19 cellular contexts compared by ENCODE assay signal in genomic region chr6:4638641-4639040, GRCh38.
DNase-seq lines count a peak whose midpoint lies in the region; ATAC-seq and TF ChIP-seq lines count a peak whose summit lies in the region.
"Had no signal": no experiment of that assay in that cellular context is flagged by ENCODE, and none has a peak within 500 bp of the region (broad histone marks: within the 10 kb centered on the region; RNA-seq: fewer than 3 reads in every experiment).

No MANE protein-coding gene starts in this region.

- peaks cover 10% of the 10 kb centered on the region for H3K4me1 ChIP-seq in foreskin keratinocyte
- H3K4me1 ChIP-seq in SK-N-SH (ENCODE audit: control insufficient read depth in 1 of 2, insufficient read depth in 2 of 2, low read depth in 1 of 2, low read length in 1 of 2) = no peaks in the 10 kb centered on the region
- H3K4me1 ChIP-seq: BLaER1, Caco-2 had no signal

- H3K9me3 Mint-ChIP-seq in activated CD4-positive, alpha-beta T cell treated with anti-CD3 and anti-CD28 coated beads, Interleukin-2, amount 10 ng/mL, durations not matched to agents 24 days and 14 days = peaks cover 11% of the 10 kb centered on the region
- peaks cover 8% of the 10 kb centered on the region for H3K9me3 Mint-ChIP-seq in natural killer cell treated with Interleukin-12 subunit alpha and Interleukin-12 subunit beta and Interleukin-15 and Interleukin-18, amount 100 ng/mL, for 72 hours
- H3K9me3 Mint-ChIP-seq in natural killer cell = no peaks in the 10 kb centered on the region
- H3K9me3 Mint-ChIP-seq in activated naive CD8-positive, alpha-beta T cell treated with anti-CD3 and anti-CD28 coated beads, Interleukin-2, amount 50 U/mL, for 24 hours = no peaks in the 10 kb centered on the region
- H3K9me3 Mint-ChIP-seq: CD8-positive, alpha-beta T cell had no signal

- H2AFZ ChIP-seq in SK-N-SH (ENCODE audit: low read depth) = no peak overlapping the region
- H2AFZ ChIP-seq: GM23248 had no signal

- intact Hi-C loops in activated CD4-positive, alpha-beta T cell treated with anti-CD3 and anti-CD28 coated beads, Interleukin-2, amount 10 ng/mL, durations not matched to agents 24 days and 14 days (cut with micrococcal nuclease) = loop anchor here (5.0 kb wide), 2 partner anchors 139 to 304 kb away; partner anchors contain the start of gene CDYL
- intact Hi-C loops in natural killer cell (cut with micrococcal nuclease) = no loop called here

- no peaks in the 10 kb centered on the region for H3K27me3 ChIP-seq in foreskin keratinocyte
- H3K27me3 ChIP-seq in SK-N-SH (ENCODE audit: insufficient read depth) = no peaks in the 10 kb centered on the region
- H3K27me3 ChIP-seq: BLaER1 had no signal

- H3K4me3 ChIP-seq in SK-N-SH (ENCODE audit: low read depth in 2 of 2, low read length in 1 of 2) = no peak overlapping the region
- H3K4me3 ChIP-seq: BLaER1, GM23248 had no signal

- POLR2A ChIA-PET in SK-N-SH (lab: Yijun Ruan, JAX) = no interaction called here

- no peak overlapping the region for H3K4me3 Mint-ChIP-seq in activated CD4-positive, alpha-beta T cell treated with anti-CD3 and anti-CD28 coated beads, Interleukin-2, amount 10 ng/mL, durations not matched to agents 24 days and 14 days
- peak overlapping the region; percentile 30 for H3K4me3 Mint-ChIP-seq in natural killer cell treated with Interleukin-12 subunit alpha and Interleukin-12 subunit beta and Interleukin-15 and Interleukin-18, amount 100 ng/mL, for 72 hours
- H3K4me3 Mint-ChIP-seq in natural killer cell = no peak overlapping the region
- no peak overlapping the region for H3K4me3 Mint-ChIP-seq in activated naive CD8-positive, alpha-beta T cell treated with anti-CD3 and anti-CD28 coated beads, Interleukin-2, amount 50 U/mL, for 24 hours
- H3K4me3 Mint-ChIP-seq: B cell; CD4-positive, CD25-positive, alpha-beta regulatory T cell; CD8-positive, alpha-beta T cell had no signal

- no peaks in the 10 kb centered on the region for H4K20me1 ChIP-seq in SK-N-SH (ENCODE audit: insufficient read depth)
- H4K20me1 ChIP-seq: BLaER1 had no signal

- ATAC-seq in natural killer cell treated with Interleukin-12 subunit alpha and Interleukin-12 subunit beta and Interleukin-15 and Interleukin-18, amount 100 ng/mL, for 72 hours = no peak
- ATAC-seq in natural killer cell (no peak), foreskin keratinocyte (no peak)
- no peak for ATAC-seq in activated naive CD8-positive, alpha-beta T cell treated with anti-CD3 and anti-CD28 coated beads, Interleukin-2, amount 50 U/mL, for 24 hours
- ATAC-seq: CD8-positive, alpha-beta T cell had no signal

- no peaks in the 10 kb centered on the region for H3K36me3 Mint-ChIP-seq in activated CD4-positive, alpha-beta T cell treated with anti-CD3 and anti-CD28 coated beads, Interleukin-2, amount 10 ng/mL, durations not matched to agents 24 days and 14 days (ENCODE audit: low read depth)
- H3K36me3 Mint-ChIP-seq in natural killer cell treated with Interleukin-12 subunit alpha and Interleukin-12 subunit beta and Interleukin-15 and Interleukin-18, amount 100 ng/mL, for 72 hours = no peaks in the 10 kb centered on the region
- no peaks in the 10 kb centered on the region for H3K36me3 Mint-ChIP-seq in natural killer cell
- peaks cover 2% of the 10 kb centered on the region for H3K36me3 Mint-ChIP-seq in activated naive CD8-positive, alpha-beta T cell treated with anti-CD3 and anti-CD28 coated beads, Interleukin-2, amount 50 U/mL, for 24 hours (ENCODE audit: low read depth)
- H3K36me3 Mint-ChIP-seq: CD4-positive, CD25-positive, alpha-beta regulatory T cell; CD8-positive, alpha-beta T cell had no signal

- H3K9me2 ChIP-seq in SK-N-SH = no peaks in the 10 kb centered on the region

- TF ChIP-seq CTCF in natural killer cell (IDR thresholded peaks at IDR 0.05) = no peak
- no peak for TF ChIP-seq CTCF in foreskin keratinocyte (conservative IDR thresholded peaks at IDR 0.05)
- no peak for TF ChIP-seq CTCF in SK-N-SH (IDR thresholded peaks at IDR 0.05)

- CTCF ChIA-PET in SK-N-SH (lab: Yijun Ruan, JAX) = no interaction called here

- no peak for TF ChIP-seq RAD21 in SK-N-SH (IDR thresholded peaks at IDR 0.05; ENCODE audit: low read length)

- H3K4me2 ChIP-seq in SK-N-SH = no peak overlapping the region
- H3K4me2 ChIP-seq: BLaER1 had no signal

- no peaks in the 10 kb centered on the region for H3K36me3 ChIP-seq in SK-N-SH (replicated peaks in 1 of 2; ENCODE audit: control insufficient read depth in 1 of 2, insufficient read depth in 2 of 2, low read length in 1 of 2)
- H3K36me3 ChIP-seq: BLaER1 had no signal

- DNase-seq in activated CD4-positive, alpha-beta T cell treated with anti-CD3 and anti-CD28 coated beads, Interleukin-2, amount 10 ng/mL, durations not matched to agents 24 days and 14 days = no peak
- DNase-seq in activated CD4-positive, alpha-beta T cell treated with anti-CD3 and anti-CD28 coated beads, Interleukin-2, amount 50 U/mL, for 1 hour = no peak
- no peak for DNase-seq in natural killer cell treated with Interleukin-12 subunit alpha and Interleukin-12 subunit beta and Interleukin-15 and Interleukin-18, amount 100 ng/mL, for 72 hours (ENCODE audit: low spot score)
- DNase-seq in natural killer cell (no peak), foreskin keratinocyte (no peak), SK-N-SH (no peak)
- DNase-seq in activated naive CD8-positive, alpha-beta T cell treated with anti-CD3 and anti-CD28 coated beads, Interleukin-2, amount 50 U/mL, for 24 hours = no peak
- DNase-seq: Caco-2; CD4-positive, CD25-positive, alpha-beta regulatory T cell; CD8-positive, alpha-beta T cell; DMS153; DND-41; GM23248; H7; HCEC 1CT had no signal

- no peaks in the 10 kb centered on the region for H3K79me2 ChIP-seq in SK-N-SH (ENCODE audit: insufficient read depth)

- H3F3A ChIP-seq in SK-N-SH (replicated peaks; ENCODE audit: insufficient read depth) = no peaks in the 10 kb centered on the region

- peaks cover 9% of the 10 kb centered on the region for H3K4me1 Mint-ChIP-seq in activated CD4-positive, alpha-beta T cell treated with anti-CD3 and anti-CD28 coated beads, Interleukin-2, amount 10 ng/mL, durations not matched to agents 24 days and 14 days
- H3K4me1 Mint-ChIP-seq in natural killer cell treated with Interleukin-12 subunit alpha and Interleukin-12 subunit beta and Interleukin-15 and Interleukin-18, amount 100 ng/mL, for 72 hours (ENCODE audit: low read depth in 2 of 2) = peaks cover 20 to 30% of the 10 kb centered on the region in 2 donors
- peaks cover 0 to 6% of the 10 kb centered on the region in 2 donors for H3K4me1 Mint-ChIP-seq in natural killer cell
- peaks cover 22% of the 10 kb centered on the region for H3K4me1 Mint-ChIP-seq in activated naive CD8-positive, alpha-beta T cell treated with anti-CD3 and anti-CD28 coated beads, Interleukin-2, amount 50 U/mL, for 24 hours
- H3K4me1 Mint-ChIP-seq: B cell; CD4-positive, CD25-positive, alpha-beta regulatory T cell had no signal

- no peak overlapping the region for H3K9ac ChIP-seq in SK-N-SH
- H3K9ac ChIP-seq: BLaER1, GM23248 had no signal

- peak overlapping the region; percentile 71 for H3K27ac Mint-ChIP-seq in activated CD4-positive, alpha-beta T cell treated with anti-CD3 and anti-CD28 coated beads, Interleukin-2, amount 10 ng/mL, durations not matched to agents 24 days and 14 days
- H3K27ac Mint-ChIP-seq in natural killer cell treated with Interleukin-12 subunit alpha and Interleukin-12 subunit beta and Interleukin-15 and Interleukin-18, amount 100 ng/mL, for 72 hours = peak overlapping the region; percentile 46 to 87
- no peak overlapping the region for H3K27ac Mint-ChIP-seq in natural killer cell
- H3K27ac Mint-ChIP-seq in activated naive CD8-positive, alpha-beta T cell treated with anti-CD3 and anti-CD28 coated beads, Interleukin-2, amount 50 U/mL, for 24 hours = no peak overlapping the region
- H3K27ac Mint-ChIP-seq: B cell; CD4-positive, CD25-positive, alpha-beta regulatory T cell; CD8-positive, alpha-beta T cell had no signal

- H3K27ac ChIP-seq in foreskin keratinocyte (peak overlapping the region; percentile 99), SK-N-SH (ENCODE audit: low read depth in 2 of 2, low read length in 1 of 2) (no peak overlapping the region)
- H3K27ac ChIP-seq: 22Rv1, BLaER1, C4-2B had no signal

- 91% methylated on average over 1 of the region's 1 CpG for WGBS in SK-N-SH (ENCODE audit: low lambda C conversion rate)

- no peaks in the 10 kb centered on the region for H3K9me3 ChIP-seq in SK-N-SH
- H3K9me3 ChIP-seq: Caco-2 had no signal

- no peak for TF ChIP-seq EP300 in SK-N-SH (IDR thresholded peaks at IDR 0.05; ENCODE audit: borderline replicate concordance in 1 of 2, low read depth in 1 of 2, low read length in 1 of 2)

- peaks cover 8% of the 10 kb centered on the region for H3K27me3 Mint-ChIP-seq in activated CD4-positive, alpha-beta T cell treated with anti-CD3 and anti-CD28 coated beads, Interleukin-2, amount 10 ng/mL, durations not matched to agents 24 days and 14 days
- peaks cover 17 to 21% of the 10 kb centered on the region in 2 donors for H3K27me3 Mint-ChIP-seq in natural killer cell treated with Interleukin-12 subunit alpha and Interleukin-12 subunit beta and Interleukin-15 and Interleukin-18, amount 100 ng/mL, for 72 hours
- peaks cover 9 to 15% of the 10 kb centered on the region in 2 donors for H3K27me3 Mint-ChIP-seq in natural killer cell (ENCODE audit: low read depth in 2 of 2)
- peaks cover 28% of the 10 kb centered on the region for H3K27me3 Mint-ChIP-seq in activated naive CD8-positive, alpha-beta T cell treated with anti-CD3 and anti-CD28 coated beads, Interleukin-2, amount 50 U/mL, for 24 hours

TF ChIP-seq in SK-N-SH, 30 proteins besides CTCF, POLR2A, EP300 and RAD21:
- TF ChIP-seq SMC3 (IDR thresholded peaks at IDR 0.05; ENCODE audit: low read depth, low read length) (no peak), RFX5 (IDR thresholded peaks at IDR 0.05; ENCODE audit: low read length) (no peak), RXRA (IDR thresholded peaks at IDR 0.05; ENCODE audit: borderline replicate concordance, low read depth) (no peak)

Comparison
In these comparisons a context has a peak if more than half of its experiments do, and no peak if none do; other contexts are left out.
1. H3K27ac Mint-ChIP-seq: peak in activated CD4-positive, alpha-beta T cell treated with anti-CD3 and anti-CD28 coated beads, Interleukin-2, amount 10 ng/mL, durations not matched to agents 24 days and 14 days (single experiment) and natural killer cell treated with Interleukin-12 subunit alpha and Interleukin-12 subunit beta and Interleukin-15 and Interleukin-18, amount 100 ng/mL, for 72 hours (2 of 2); none in natural killer cell (0 of 2) and activated naive CD8-positive, alpha-beta T cell treated with anti-CD3 and anti-CD28 coated beads, Interleukin-2, amount 50 U/mL, for 24 hours (single experiment).